ENCODE assay signal across 1 cellular context in the genomic region with DNA sequence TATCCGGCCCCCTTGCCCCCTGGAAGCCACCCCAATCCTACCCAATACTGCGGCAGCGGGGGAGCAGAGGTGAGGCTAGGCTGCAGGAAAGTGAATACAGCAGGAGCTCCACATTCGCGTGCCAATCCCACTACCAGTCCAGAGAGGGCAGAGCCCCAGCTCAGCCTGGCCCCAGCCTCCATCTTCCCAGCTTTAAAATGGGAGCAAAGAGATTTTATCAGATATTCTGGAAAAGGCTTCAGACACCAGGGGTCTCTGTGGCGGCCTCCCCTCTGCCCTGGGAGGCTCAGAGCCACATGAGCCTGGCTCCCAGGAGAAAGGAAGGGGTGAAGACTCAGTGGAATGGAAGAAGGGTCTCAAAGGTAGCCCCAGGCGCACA.
A peak's percentile ranks its signal among the peaks of the same experiment; 100 is the strongest.
TF ChIP-seq lines count a peak whose summit lies in the region.

No MANE protein-coding gene starts in this region.

TF ChIP-seq in K562, 482 proteins besides CTCF, POLR2A, EP300 and RAD21 (continued from another document):
- TF ChIP-seq, protein P1, sequence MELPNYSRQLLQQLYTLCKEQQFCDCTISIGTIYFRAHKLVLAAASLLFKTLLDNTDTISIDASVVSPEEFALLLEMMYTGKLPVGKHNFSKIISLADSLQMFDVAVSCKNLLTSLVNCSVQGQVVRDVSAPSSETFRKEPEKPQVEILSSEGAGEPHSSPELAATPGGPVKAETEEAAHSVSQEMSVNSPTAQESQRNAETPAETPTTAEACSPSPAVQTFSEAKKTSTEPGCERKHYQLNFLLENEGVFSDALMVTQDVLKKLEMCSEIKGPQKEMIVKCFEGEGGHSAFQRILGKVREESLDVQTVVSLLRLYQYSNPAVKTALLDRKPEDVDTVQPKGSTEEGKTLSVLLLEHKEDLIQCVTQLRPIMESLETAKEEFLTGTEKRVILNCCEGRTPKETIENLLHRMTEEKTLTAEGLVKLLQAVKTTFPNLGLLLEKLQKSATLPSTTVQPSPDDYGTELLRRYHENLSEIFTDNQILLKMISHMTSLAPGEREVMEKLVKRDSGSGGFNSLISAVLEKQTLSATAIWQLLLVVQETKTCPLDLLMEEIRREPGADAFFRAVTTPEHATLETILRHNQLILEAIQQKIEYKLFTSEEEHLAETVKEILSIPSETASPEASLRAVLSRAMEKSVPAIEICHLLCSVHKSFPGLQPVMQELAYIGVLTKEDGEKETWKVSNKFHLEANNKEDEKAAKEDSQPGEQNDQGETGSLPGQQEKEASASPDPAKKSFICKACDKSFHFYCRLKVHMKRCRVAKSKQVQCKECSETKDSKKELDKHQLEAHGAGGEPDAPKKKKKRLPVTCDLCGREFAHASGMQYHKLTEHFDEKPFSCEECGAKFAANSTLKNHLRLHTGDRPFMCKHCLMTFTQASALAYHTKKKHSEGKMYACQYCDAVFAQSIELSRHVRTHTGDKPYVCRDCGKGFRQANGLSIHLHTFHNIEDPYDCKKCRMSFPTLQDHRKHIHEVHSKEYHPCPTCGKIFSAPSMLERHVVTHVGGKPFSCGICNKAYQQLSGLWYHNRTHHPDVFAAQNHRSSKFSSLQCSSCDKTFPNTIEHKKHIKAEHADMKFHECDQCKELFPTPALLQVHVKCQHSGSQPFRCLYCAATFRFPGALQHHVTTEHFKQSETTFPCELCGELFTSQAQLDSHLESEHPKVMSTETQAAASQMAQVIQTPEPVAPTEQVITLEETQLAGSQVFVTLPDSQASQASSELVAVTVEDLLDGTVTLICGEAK (IDR thresholded peaks at IDR 0.05), result no peak
- TF ChIP-seq, protein P1 (CRISPR knock-in tag; IDR thresholded peaks at IDR 0.05), result no peak
- no peak for TF ChIP-seq GABPA (tag; conservative IDR thresholded peaks at IDR 0.05; ENCODE audit: low read depth)
- no peak for TF ChIP-seq KLF6 (CRISPR knock-in tag; IDR thresholded peaks at IDR 0.05; ENCODE audit: borderline replicate concordance)
- peak; percentile 59; the same call in 1 of the 2 replicates for TF ChIP-seq ADNP (tag; IDR thresholded peaks at IDR 0.05)
- TF ChIP-seq ZNF24 (IDR thresholded peaks at IDR 0.05), result no peak
- peak; percentile 58 for TF ChIP-seq RBM25 (IDR thresholded peaks at IDR 0.05; ENCODE audit: low read depth, low read length, severe bottlenecking)
- TF ChIP-seq KDM1A (IDR thresholded peaks at IDR 0.05), result 0 out of 4 replicates have a peak, but pooled peaks of 1 of the 2 experiments have one; percentile 20
TF ChIP-seq in K562: peak in this region for 4.
